ENCODE assay signal across 37 cellular contexts in genomic region chr18:45012286-45012685, GRCh38.
A peak's percentile ranks its signal among the peaks of the same experiment; 100 is the strongest.
DNase-seq lines count a peak whose midpoint lies in the region; ATAC-seq, FAIRE-seq and TF ChIP-seq lines count a peak whose summit lies in the region.
"Had no signal": no experiment of that assay in that cellular context is flagged by ENCODE, and none has a peak within 500 bp of the region (broad histone marks: within the 10 kb centered on the region; RNA-seq: fewer than 3 reads in every experiment).

No MANE protein-coding gene starts in this region.

- no peak overlapping the region for H2BK12ac ChIP-seq in H1 (ENCODE audit: low read depth, low read length)

- H3K4me3 ChIP-seq in GM23338 (no peak overlapping the region), H1 (ENCODE audit: extremely low read depth in 1 of 4, insufficient read depth in 2 of 4, low read depth in 3 of 4, low read length in 4 of 4) (no peak overlapping the region), WERI-Rb-1 (ENCODE audit: low read depth, low read length) (no peak overlapping the region)
- H3K4me3 ChIP-seq: body of pancreas, dorsolateral prefrontal cortex, esophagus muscularis mucosa, gastroesophageal sphincter, K562, pancreas, SJSA1, skin epidermis had no signal

- H3K79me2 ChIP-seq in GM23338 (replicated peaks; ENCODE audit: insufficient read depth) (no peaks in the 10 kb centered on the region), H1 (ENCODE audit: control insufficient read depth in 1 of 2, insufficient read depth in 2 of 2, low read length in 2 of 2) (no peaks in the 10 kb centered on the region)

- no peak overlapping the region for H2AK5ac ChIP-seq in H1 (ENCODE audit: low read depth, low read length)

- H2AFZ ChIP-seq in GM23338 (no peak overlapping the region), H1 (ENCODE audit: low read length) (no peak overlapping the region)

- TF ChIP-seq RAD21 in H1 (IDR thresholded peaks at IDR 0.05 in 1 of 2, conservative IDR thresholded peaks at IDR 0.05 in 1 of 2; ENCODE audit: low read depth in 2 of 2, low read length in 2 of 2): no peak

- CTCF ChIA-PET in H1 (lab: Charles Lee; ENCODE audit: partially characterized antibody): interaction anchor here (1.0 to 1.1 kb wide), 3 partner anchors 14 to 39 kb away, joined by 3 to 4 read pairs (median 4); no protein-coding TSS in a partner anchor

- H3K27ac Mint-ChIP-seq in GM23338 (no peak overlapping the region; the same call in 1 of the 2 replicates), osteocyte (ENCODE audit: unreplicated experiment) (peak overlapping the region; percentile 3)
- H3K27ac Mint-ChIP-seq: activated CD8-positive, alpha-beta T cell treated with anti-CD3 and anti-CD28 coated beads for 36 hours; activated T-helper 17 cell treated with anti-CD3 and anti-CD28 coated beads, Interleukin-2, amount 50 U/mL, for 72 hours; memory B cell; stimulated activated naive B cell treated with anti-CD40 and anti-IgM and Interleukin-4, amounts not matched to agents 10 μg/mL and 1 μg/mL and 100 μg/mL, for 72 hours had no signal

- DNase-seq in GM23338 (ENCODE audit: low spot score) (peak; percentile 36), NCI-H226 (peak; percentile 2), H1 (ENCODE audit: low read depth in 1 of 2, low spot score in 2 of 2) (no peak), osteocyte (ENCODE audit: extremely low spot score, unreplicated experiment) (no peak), WERI-Rb-1 (no peak), hepatic stellate cell (ENCODE audit: low spot score) (no peak), NCI-H2227 (lab: John Stamatoyannopoulos, UW; ENCODE audit: unreplicated experiment) (no peak)
- DNase-seq: activated CD4-positive, CD25-positive, alpha-beta regulatory T cell treated with anti-CD3 and anti-CD28 coated beads, Interleukin-2, amount 50 U/mL, for 72 hours; activated CD8-positive, alpha-beta memory T cell treated with anti-CD3 and anti-CD28 coated beads, Interleukin-2, amount 50 U/mL, for 48 hours; activated CD8-positive, alpha-beta T cell treated with anti-CD3 and anti-CD28 coated beads for 36 hours; activated naive CD4-positive, alpha-beta T cell treated with anti-CD3 and anti-CD28 coated beads, Interleukin-2, amount 50 U/mL, for 16 hours; body of pancreas; C1 segment of cervical spinal cord; DMS153; dorsolateral prefrontal cortex; hippocampal formation; immature natural killer cell; NCI-H1930; NCI-H2227 treated with DMSO at 0.1 percent for 48 hours; NCI-H774; pancreas; RPMI8226; stimulated activated naive B cell treated with anti-CD40 and anti-IgM and Interleukin-4, amounts not matched to agents 10 μg/mL and 1 μg/mL and 100 μg/mL, for 72 hours; substantia nigra; T-helper 1 cell had no signal

- H2BK15ac ChIP-seq in H1 (ENCODE audit: low read length): no peak overlapping the region

- TF ChIP-seq CTCF in GM23338 (conservative IDR thresholded peaks at IDR 0.05; ENCODE audit: low read depth in 2 of 2) (no peak), H1 (IDR thresholded peaks at IDR 0.05; ENCODE audit: control extremely low read depth in 1 of 3, insufficient read depth in 1 of 3, low read depth in 1 of 3, low read length in 3 of 3) (no peak), osteocyte (IDR thresholded peaks at IDR 0.05) (no peak), WERI-Rb-1 (IDR thresholded peaks at IDR 0.05; ENCODE audit: low read depth, low read length) (no peak)

- TF ChIP-seq POLR2A in H1 (IDR thresholded peaks at IDR 0.05; ENCODE audit: control extremely low read depth in 1 of 2, low read depth in 2 of 2, low read length in 2 of 2): no peak

- H3K36me3 ChIP-seq in GM23338 (ENCODE audit: insufficient read depth) (no peaks in the 10 kb centered on the region), H1 (ENCODE audit: control insufficient read depth in 2 of 4, insufficient read depth in 4 of 4, low read length in 3 of 4) (no peaks in the 10 kb centered on the region), WERI-Rb-1 (no peaks in the 10 kb centered on the region)
- H3K36me3 ChIP-seq: esophagus muscularis mucosa, gastroesophageal sphincter, pancreas, SJSA1 had no signal

- no peak overlapping the region for H3K18ac ChIP-seq in H1 (ENCODE audit: extremely low read depth, low read length)

- POLR2A ChIA-PET in H1 (lab: Charles Lee; ENCODE audit: partially characterized antibody): no interaction called here

- H4K8ac ChIP-seq in H1 (ENCODE audit: extremely low read depth, insufficient read depth, low read length): no peak overlapping the region

- 78% methylated on average over 3 of the region's 3 CpGs; no CpG with 5 or more reads in 1 of the 2 experiments for WGBS in H1 (ENCODE audit: extremely low coverage in 1 of 2, insufficient coverage in 1 of 2, insufficient read length in 1 of 2, insufficient replicate concordance in 2 of 2, low coverage in 1 of 2, low lambda C conversion rate in 2 of 2, missing lambda C conversion rate in 1 of 2), 2 experiments

- ATAC-seq in GM23338: peak; percentile 70
- ATAC-seq: activated CD8-positive, alpha-beta T cell treated with anti-CD3 and anti-CD28 coated beads for 36 hours; activated T-helper 17 cell treated with anti-CD3 and anti-CD28 coated beads, Interleukin-2, amount 50 U/mL, for 72 hours; body of pancreas; gastroesophageal sphincter; K562; left lobe of liver; pancreas had no signal

- no peak overlapping the region for H2BK5ac ChIP-seq in H1 (ENCODE audit: low read depth, low read length)

- no peak overlapping the region for H4K5ac ChIP-seq in H1 (ENCODE audit: insufficient read length, low read depth, low read length)

- H3K4me2 ChIP-seq in GM23338 (no peak overlapping the region), H1 (ENCODE audit: insufficient read depth in 1 of 2, low read depth in 2 of 2, low read length in 2 of 2) (no peak overlapping the region; a peak in 1 of 4 replicates)

- no peak overlapping the region for H3K9ac ChIP-seq in H1 (replicated peaks in 1 of 4; ENCODE audit: extremely low read depth in 1 of 4, low read depth in 3 of 4, low read length in 3 of 4)

- no peaks in the 10 kb centered on the region for H3K9me3 ChIP-seq in H1 (ENCODE audit: insufficient read depth in 2 of 2, low read depth in 1 of 2, low read length in 1 of 2)
- no peaks in the 10 kb centered on the region for H3K9me3 ChIP-seq in WERI-Rb-1 (ENCODE audit: severe bottlenecking)
- H3K9me3 ChIP-seq: body of pancreas, esophagus muscularis mucosa, gastroesophageal sphincter, pancreas, SJSA1 had no signal

- H3K9me2 ChIP-seq in GM23338 (ENCODE audit: insufficient read depth): no peaks in the 10 kb centered on the region; the same call in 1 of the 2 replicates

- H3K4me1 Mint-ChIP-seq in GM23338 (peaks cover 48% of the 10 kb centered on the region), osteocyte (ENCODE audit: unreplicated experiment) (peaks cover 59% of the 10 kb centered on the region)
- H3K4me1 Mint-ChIP-seq: activated T-helper 17 cell treated with anti-CD3 and anti-CD28 coated beads, Interleukin-2, amount 50 U/mL, for 72 hours had no signal

- H3K36me3 Mint-ChIP-seq in GM23338 (ENCODE audit: low read depth): peaks cover 3% of the 10 kb centered on the region; the same call in 1 of the 3 replicates
- H3K36me3 Mint-ChIP-seq in osteocyte (ENCODE audit: unreplicated experiment): peaks cover 11% of the 10 kb centered on the region

- no peak overlapping the region for H3K23ac ChIP-seq in H1 (ENCODE audit: insufficient read length)

- FAIRE-seq in H1 (lab: Jason Lieb, UNC): peak; percentile 45
- FAIRE-seq: endometrium, G401.6, K562, pancreas, TTC549 had no signal

- no peaks in the 10 kb centered on the region for H3K23me2 ChIP-seq in H1 (ENCODE audit: low read depth, low read length)

- H3K27ac ChIP-seq in GM23338 (ENCODE audit: low read depth) (no peak overlapping the region), H1 (ENCODE audit: low read depth, low read length) (no peak overlapping the region), WERI-Rb-1 (no peak overlapping the region)
- H3K27ac ChIP-seq: body of pancreas, esophagus muscularis mucosa, gastroesophageal sphincter, pancreas, SJSA1 had no signal

- no peak overlapping the region for H3K14ac ChIP-seq in H1 (ENCODE audit: insufficient read length)

- H3K27me3 Mint-ChIP-seq in GM23338 (ENCODE audit: insufficient read depth, low read depth, poor library complexity): peaks cover 5% of the 10 kb centered on the region
- no peaks in the 10 kb centered on the region for H3K27me3 Mint-ChIP-seq in osteocyte (ENCODE audit: unreplicated experiment)
- H3K27me3 Mint-ChIP-seq: activated CD8-positive, alpha-beta T cell treated with anti-CD3 and anti-CD28 coated beads for 36 hours; memory B cell; stimulated activated naive B cell treated with anti-CD40 and anti-IgM and Interleukin-4, amounts not matched to agents 10 μg/mL and 1 μg/mL and 100 μg/mL, for 72 hours had no signal

- H3K27me3 ChIP-seq in GM23338 (ENCODE audit: insufficient read depth) (no peaks in the 10 kb centered on the region), H1 (replicated peaks in 1 of 4; ENCODE audit: control insufficient read depth in 3 of 4, extremely low read depth in 1 of 4, insufficient read depth in 3 of 4, low read length in 3 of 4) (no peaks in the 10 kb centered on the region), WERI-Rb-1 (ENCODE audit: insufficient read depth, low read depth, severe bottlenecking) (no peaks in the 10 kb centered on the region)
- H3K27me3 ChIP-seq: body of pancreas, dorsolateral prefrontal cortex, esophagus muscularis mucosa, gastroesophageal sphincter, pancreas, SJSA1 had no signal

- H3K4me3 Mint-ChIP-seq in GM23338: no peak overlapping the region
- no peak overlapping the region for H3K4me3 Mint-ChIP-seq in osteocyte (ENCODE audit: unreplicated experiment)
- H3K4me3 Mint-ChIP-seq: activated CD8-positive, alpha-beta T cell treated with anti-CD3 and anti-CD28 coated beads for 36 hours; activated T-helper 17 cell treated with anti-CD3 and anti-CD28 coated beads, Interleukin-2, amount 50 U/mL, for 72 hours; immature natural killer cell; memory B cell; stimulated activated naive B cell treated with anti-CD40 and anti-IgM and Interleukin-4, amounts not matched to agents 10 μg/mL and 1 μg/mL and 100 μg/mL, for 72 hours had no signal

- no peaks in the 10 kb centered on the region for H4K20me1 ChIP-seq in GM23338 (replicated peaks; ENCODE audit: insufficient read depth)
- no peaks in the 10 kb centered on the region for H4K20me1 ChIP-seq in H1 (replicated peaks in 1 of 2; ENCODE audit: control insufficient read depth in 1 of 2, insufficient read depth in 2 of 2, low read length in 2 of 2)

- no peak overlapping the region for H2BK120ac ChIP-seq in H1 (replicated peaks; ENCODE audit: low read depth, low read length)

- H3K9me3 Mint-ChIP-seq in GM23338: no peaks in the 10 kb centered on the region
- peaks cover 3% of the 10 kb centered on the region for H3K9me3 Mint-ChIP-seq in osteocyte (ENCODE audit: unreplicated experiment)
- H3K9me3 Mint-ChIP-seq: activated CD8-positive, alpha-beta T cell treated with anti-CD3 and anti-CD28 coated beads for 36 hours; activated T-helper 17 cell treated with anti-CD3 and anti-CD28 coated beads, Interleukin-2, amount 50 U/mL, for 72 hours; immature natural killer cell; neural crest cell had no signal

- no peak overlapping the region for H4K91ac ChIP-seq in H1 (replicated peaks; ENCODE audit: insufficient read length, low read length)

- peaks cover 17% of the 10 kb centered on the region for H3K4me1 ChIP-seq in GM23338 (ENCODE audit: insufficient read depth)
- H3K4me1 ChIP-seq in H1 (replicated peaks in 1 of 4; ENCODE audit: control insufficient read depth in 3 of 4, insufficient read depth in 4 of 4, low read length in 3 of 4): peaks cover 3 to 11% (median 6%) of the 10 kb centered on the region in 4 experiments; a peak in 5 of 7 replicates

- no peaks in the 10 kb centered on the region for H3F3A ChIP-seq in GM23338 (replicated peaks; ENCODE audit: low read depth)

- no peak overlapping the region for H3K4ac ChIP-seq in H1 (replicated peaks; ENCODE audit: insufficient read length, low read depth, low read length)

- no peak overlapping the region for H3K56ac ChIP-seq in H1 (replicated peaks; ENCODE audit: insufficient read length, low read depth, low read length)

- no peak for TF ChIP-seq EP300 in H1 (IDR thresholded peaks at IDR 0.05; ENCODE audit: borderline replicate concordance in 1 of 2, low read depth in 2 of 2, low read length in 2 of 2)

- no peak overlapping the region for H2BK20ac ChIP-seq in H1 (ENCODE audit: low read length)

- H3K79me1 ChIP-seq in H1 (ENCODE audit: low read depth, low read length): no peaks in the 10 kb centered on the region

Comparison
In these comparisons a context has a peak if more than half of its experiments do, and no peak if none do; other contexts are left out.
1. DNase-seq: peak in GM23338 (single experiment) and NCI-H226 (single experiment); none in H1 (0 of 2), osteocyte (single experiment), WERI-Rb-1 (single experiment), hepatic stellate cell (single experiment) and NCI-H2227 (single experiment).